In genomic region chr19:58212336-58213074, GRCh38 we compare ENCODE assay signal across 30 cellular contexts. TPM values are rescaled to one million over a fixed set of nuclear protein-coding genes. Genes with fewer than 3 reads are reported as not detected.
DNase-seq lines count a peak whose midpoint lies in the region; ATAC-seq and TF ChIP-seq lines count a peak whose summit lies in the region.
"Had no signal": no experiment of that assay in that cellular context is flagged by ENCODE, and none has a peak within 500 bp of the region (broad histone marks: within the 10 kb centered on the region; RNA-seq: fewer than 3 reads in every experiment).

No MANE protein-coding gene starts in this region.

- peak; percentile 10 for DNase-seq in GM23248
- DNase-seq in Panc1 (ENCODE audit: low read depth, low spot score): no peak
- no peak for DNase-seq in endothelial cell (ENCODE audit: low spot score)
- DNase-seq in cardiac septum (ENCODE audit: low spot score): no peak
- DNase-seq in NCI-H345 (lab: John Stamatoyannopoulos, UW): no peak
- no peak for DNase-seq in effector memory CD8-positive, alpha-beta T cell
- DNase-seq: activated CD4-positive, alpha-beta T cell treated with anti-CD3 and anti-CD28 coated beads for 48 hours; C1 segment of cervical spinal cord; COR-L47; DMS53; effector CD8-positive, alpha-beta T cell; GDM1; glutamatergic neuron; left lung; NCI-H1092 treated with DMSO at 0.1 percent for 48 hours; NCI-H1930; NCI-H2171 treated with DMSO at 0.1 percent for 48 hours; NCI-H524; Peyer's patch; posterior cingulate gyrus; right cardiac atrium; SIG-M5; spleen; stimulated activated CD4-positive, alpha-beta T cell treated with anti-CD3 and anti-CD28 coated beads, Interleukin-2, amount 100 ng/mL, for 24 hours; stimulated activated CD8-positive, alpha-beta memory T cell treated with anti-CD3 and anti-CD28 coated beads, Interleukin-4, amount 100 ng/mL, for 48 hours; thyroid gland had no signal

- in situ Hi-C loops in GM23248 (cut with MboI) (no loop called here), Panc1 (cut with HindIII; ENCODE audit: low pct_unique_long_range_greater_than_20kb, low sequenced_read_pairs) (no loop called here)

- WGBS in GM23248 (ENCODE audit: low coverage in 1 of 2, low lambda C conversion rate in 2 of 2, missing lambda C conversion rate in 2 of 2), 2 experiments: 97 to 99% methylated on average over 17 of the region's 17 CpGs

- TSS peak; percentile 86 for BruUV-seq in Panc1 (replicated peaks; lab: Mats Ljungman, UMichigan)

- peaks cover 91% of the 10 kb centered on the region for H3K36me3 Mint-ChIP-seq in endothelial cell (ENCODE audit: low read depth, unreplicated experiment)
- peaks cover 52% of the 10 kb centered on the region for H3K36me3 Mint-ChIP-seq in effector memory CD8-positive, alpha-beta T cell (ENCODE audit: insufficient read depth)

- intact Hi-C loops in Panc1 (cut with micrococcal nuclease; ENCODE audit: unreplicated experiment) (no loop called here), cardiac septum (cut with DNase I) (no loop called here)

- no peaks in the 10 kb centered on the region for H3K27me3 ChIP-seq in GM23248 (replicated peaks; ENCODE audit: insufficient read depth)
- H3K27me3 ChIP-seq in Panc1 (ENCODE audit: control insufficient read depth, insufficient read depth, low read length): no peaks in the 10 kb centered on the region
- no peaks in the 10 kb centered on the region for H3K27me3 ChIP-seq in stomach smooth muscle (ENCODE audit: control insufficient read depth in 1 of 2, insufficient read depth in 2 of 2, low read length in 2 of 2)
- H3K27me3 ChIP-seq: left lung, Peyer's patch, spleen, thyroid gland had no signal

- no peak overlapping the region for H3K27ac Mint-ChIP-seq in endothelial cell (ENCODE audit: unreplicated experiment)
- H3K27ac Mint-ChIP-seq in effector memory CD8-positive, alpha-beta T cell: no peak overlapping the region
- H3K27ac Mint-ChIP-seq: activated naive CD4-positive, alpha-beta T cell treated with anti-CD3 and anti-CD28 coated beads, Interleukin-2, amount 50 U/mL, for 24 hours; stimulated activated naive CD8-positive, alpha-beta T cell treated with anti-CD3 and anti-CD28 coated beads, Interleukin-15, Interleukin-2, amounts not matched to agents 100 ng/mL and 50 ng/mL, for 24 hours; T-helper 2 cell treated with Interferon-gamma antibody and Interleukin-4, amounts not matched to agents 5 μg/mL and 100 μg/mL, for 36 hours had no signal

- H3F3A ChIP-seq in GM23248 (ENCODE audit: insufficient read depth): peaks cover 18% of the 10 kb centered on the region; the same call in 1 of the 2 replicates

- no peaks in the 10 kb centered on the region for H4K20me1 ChIP-seq in GM23248 (ENCODE audit: insufficient read depth)

- H3K4me1 ChIP-seq in GM23248 (ENCODE audit: insufficient read depth) (no peaks in the 10 kb centered on the region), Panc1 (ENCODE audit: control insufficient read depth, insufficient read depth, low read length) (no peaks in the 10 kb centered on the region), stomach smooth muscle (ENCODE audit: control insufficient read depth, insufficient read depth, low read length) (no peaks in the 10 kb centered on the region)
- H3K4me1 ChIP-seq: left lung, Peyer's patch, spleen, thyroid gland had no signal

- POLR2A ChIA-PET in Panc1 (lab: Charles Lee): no interaction called here

- H3K36me3 ChIP-seq in GM23248 (ENCODE audit: low read depth) (peaks cover 63% of the 10 kb centered on the region), Panc1 (ENCODE audit: control insufficient read depth, insufficient read depth, low read length) (no peaks in the 10 kb centered on the region), stomach smooth muscle (ENCODE audit: control insufficient read depth in 2 of 2, insufficient read depth in 2 of 2, low read length in 2 of 2) (peaks cover 59 to 61% of the 10 kb centered on the region in 2 donors)

- TF ChIP-seq CTCF in Panc1 (IDR thresholded peaks at IDR 0.05) (no peak), endothelial cell (IDR thresholded peaks at IDR 0.05; ENCODE audit: unreplicated experiment) (no peak)

- H3K9ac ChIP-seq in GM23248 (no peak overlapping the region), stomach smooth muscle (ENCODE audit: low read length in 2 of 2) (no peak overlapping the region)

- H2AFZ ChIP-seq in GM23248: no peak overlapping the region

- H3K4me2 ChIP-seq in GM23248 (ENCODE audit: unreplicated experiment): no peak overlapping the region

- 0 out of 2 replicates have a peak, but pooled peaks cover 3% of the 10 kb centered on the region for H3K79me2 ChIP-seq in GM23248 (ENCODE audit: insufficient read depth)

- H3K9me3 ChIP-seq in GM23248 (ENCODE audit: low read depth) (peaks cover 9% of the 10 kb centered on the region), Panc1 (ENCODE audit: control insufficient read depth, insufficient read depth, low read depth, low read length) (peaks cover 64% of the 10 kb centered on the region), stomach smooth muscle (ENCODE audit: control insufficient read depth in 2 of 2, low read length in 2 of 2) (peaks cover 67 to 97% of the 10 kb centered on the region in 2 donors)

- no peak for ATAC-seq in Panc1
- ATAC-seq in effector memory CD8-positive, alpha-beta T cell (replicated peaks): no peak
- ATAC-seq: left lung, right cardiac atrium had no signal

- no peaks in the 10 kb centered on the region for H3K4me1 Mint-ChIP-seq in endothelial cell (ENCODE audit: unreplicated experiment)
- H3K4me1 Mint-ChIP-seq in effector memory CD8-positive, alpha-beta T cell (ENCODE audit: low read depth in 2 of 2): peaks cover 0 to 5% of the 10 kb centered on the region in 2 donors
- H3K4me1 Mint-ChIP-seq: activated naive CD4-positive, alpha-beta T cell treated with anti-CD3 and anti-CD28 coated beads, Interleukin-2, amount 50 U/mL, for 24 hours had no signal

- H3K9me3 Mint-ChIP-seq in endothelial cell (ENCODE audit: unreplicated experiment): peaks cover 56% of the 10 kb centered on the region
- peaks cover 19 to 33% of the 10 kb centered on the region in 2 donors for H3K9me3 Mint-ChIP-seq in effector memory CD8-positive, alpha-beta T cell

- no peak overlapping the region for H3K4me3 ChIP-seq in GM23248
- no peak overlapping the region for H3K4me3 ChIP-seq in Panc1 (ENCODE audit: low read depth in 2 of 2, low read length in 2 of 2)
- H3K4me3 ChIP-seq in stomach smooth muscle (ENCODE audit: low read length in 2 of 2): peak overlapping the region; percentile 15 to 49
- H3K4me3 ChIP-seq: left lung, Peyer's patch, thyroid gland had no signal

- H3K4me3 Mint-ChIP-seq in endothelial cell (ENCODE audit: unreplicated experiment): peak overlapping the region; percentile 86
- H3K4me3 Mint-ChIP-seq in effector memory CD8-positive, alpha-beta T cell: no peak overlapping the region
- H3K4me3 Mint-ChIP-seq: activated naive CD4-positive, alpha-beta T cell treated with anti-CD3 and anti-CD28 coated beads, Interleukin-2, amount 50 U/mL, for 24 hours; stimulated activated naive CD8-positive, alpha-beta T cell treated with anti-CD3 and anti-CD28 coated beads, Interleukin-15, Interleukin-2, amounts not matched to agents 100 ng/mL and 50 ng/mL, for 24 hours; T-helper 2 cell treated with Interferon-gamma antibody and Interleukin-4, amounts not matched to agents 5 μg/mL and 100 μg/mL, for 36 hours had no signal

- H3K9me2 ChIP-seq in GM23248 (ENCODE audit: insufficient read depth): no peaks in the 10 kb centered on the region

- H3K27me3 Mint-ChIP-seq in endothelial cell (ENCODE audit: unreplicated experiment): peaks cover 12% of the 10 kb centered on the region
- no peaks in the 10 kb centered on the region for H3K27me3 Mint-ChIP-seq in effector memory CD8-positive, alpha-beta T cell
- H3K27me3 Mint-ChIP-seq: activated naive CD4-positive, alpha-beta T cell treated with anti-CD3 and anti-CD28 coated beads, Interleukin-2, amount 50 U/mL, for 24 hours; stimulated activated naive CD8-positive, alpha-beta T cell treated with anti-CD3 and anti-CD28 coated beads, Interleukin-15, Interleukin-2, amounts not matched to agents 100 ng/mL and 50 ng/mL, for 24 hours had no signal

- CTCF ChIA-PET in Panc1 (lab: Charles Lee): no interaction called here

- no peak overlapping the region for H3K27ac ChIP-seq in GM23248
- no peak overlapping the region for H3K27ac ChIP-seq in Panc1 (ENCODE audit: low read length)
- no peak overlapping the region for H3K27ac ChIP-seq in stomach smooth muscle (ENCODE audit: low read length)
- H3K27ac ChIP-seq: left lung, Peyer's patch, spleen, thyroid gland had no signal

RNA-seq across cellular contexts. Expression of gene ZNF544, which starts 16.2 kb away (rescaled TPM):
- 32.0 and 37.8 TPM in 2 replicates for total RNA-seq in GM23248 (2014; rRNA removed; shearing (Covaris generic))
- polyA plus RNA-seq in GM23248 (2016; fragmentation: Nextera tagmentation; extraction: Ambion mirVana): 10.9 and 15.9 TPM in 2 replicates
- 48.5 TPM for total RNA-seq in Panc1 (2021; ENCODE audit: unreplicated experiment)
- 37.7 TPM for polyA plus RNA-seq in Panc1 (2012; ENCODE audit: insufficient read length)
- 44.3 TPM for total RNA-seq in endothelial cell (ENCODE audit: unreplicated experiment)
- 28.1 TPM for total RNA-seq in cardiac septum

RNA-seq across cellular contexts. Expression of gene ZNF274, which starts 29.6 kb away (rescaled TPM):
- total RNA-seq in GM23248 (2014; rRNA removed; shearing (Covaris generic)): 18.2 and 20.8 TPM in 2 replicates
- 16.5 and 18.0 TPM in 2 replicates for polyA plus RNA-seq in GM23248 (2016; fragmentation: Nextera tagmentation; extraction: Ambion mirVana)
- 13.7 TPM for total RNA-seq in Panc1 (2021; ENCODE audit: unreplicated experiment)
- 5.8 TPM for polyA plus RNA-seq in Panc1 (2012; ENCODE audit: insufficient read length)
- 21.4 TPM for total RNA-seq in endothelial cell (ENCODE audit: unreplicated experiment)
- total RNA-seq in cardiac septum: 26.7 TPM

Comparison
In these comparisons a context has a peak if more than half of its experiments do, and no peak if none do; other contexts are left out.
1. H3K4me3 ChIP-seq: peak in stomach smooth muscle (2 of 2); none in GM23248 (single experiment) and Panc1 (0 of 2).